Comparison of ENCODE assay signal across 1 cellular context in genomic region chr9:71608825-71609452, GRCh38.
TF ChIP-seq lines count a peak whose summit lies in the region.

No MANE protein-coding gene starts in this region.

TF ChIP-seq in IMR-90, 13 proteins besides CTCF, POLR2A, EP300 and RAD21:
- TF ChIP-seq MXI1 (IDR thresholded peaks at IDR 0.05; ENCODE audit: borderline replicate concordance, low read depth, low read length) (no peak), MAFK (IDR thresholded peaks at IDR 0.05; ENCODE audit: low read depth, low read length) (no peak), NFE2L2 (IDR thresholded peaks at IDR 0.05; ENCODE audit: low read depth, low read length) (no peak), CHD1 (IDR thresholded peaks at IDR 0.05; ENCODE audit: low read depth, low read length) (no peak), CEBPB (IDR thresholded peaks at IDR 0.05; ENCODE audit: low read depth, low read length) (no peak), RCOR1 (IDR thresholded peaks at IDR 0.05; ENCODE audit: insufficient replicate concordance, low read length) (no peak), ELK1 (IDR thresholded peaks at IDR 0.05; ENCODE audit: borderline replicate concordance, low read depth, low read length) (no peak), BHLHE40 (IDR thresholded peaks at IDR 0.05; ENCODE audit: low read depth, low read length) (no peak), RFX5 (IDR thresholded peaks at IDR 0.05; ENCODE audit: low read depth, low read length) (no peak), FOS (IDR thresholded peaks at IDR 0.05; ENCODE audit: low read depth, low read length) (no peak), SMC3 (IDR thresholded peaks at IDR 0.05; ENCODE audit: low read depth, low read length) (no peak), USF2 (IDR thresholded peaks at IDR 0.05; ENCODE audit: low read depth, low read length) (no peak), MAZ (IDR thresholded peaks at IDR 0.05; ENCODE audit: borderline replicate concordance, low read depth, low read length) (no peak)
